In genomic region chr17:44977065-44977464, GRCh38 we compare ENCODE assay signal across 24 cellular contexts. TPM values are rescaled to one million over a fixed set of nuclear protein-coding genes. Genes with fewer than 3 reads are reported as not detected.
DNase-seq lines count a peak whose midpoint lies in the region; ATAC-seq and TF ChIP-seq lines count a peak whose summit lies in the region.
"Had no signal": no experiment of that assay in that cellular context is flagged by ENCODE, and none has a peak within 500 bp of the region (broad histone marks: within the 10 kb centered on the region; RNA-seq: fewer than 3 reads in every experiment).

No MANE protein-coding gene starts in this region.

- H3K4me2 ChIP-seq in Karpas-422 (ENCODE audit: low read depth, low read length, poor library complexity, severe bottlenecking): no peak overlapping the region
- H3K4me2 ChIP-seq: smooth muscle cell had no signal

- H3K27ac ChIP-seq in Karpas-422 (ENCODE audit: low read length) (no peak overlapping the region), sigmoid colon (peak overlapping the region; percentile 72 to 82 (median 78)), A673 (ENCODE audit: low read depth, low read length, poor library complexity, severe bottlenecking) (no peak overlapping the region)
- H3K27ac ChIP-seq: upper lobe of left lung had no signal

- WGBS in sigmoid colon, 2 donors: 54 to 71% methylated on average over 3 of the region's 3 CpGs

- no peak overlapping the region for H3K4me3 ChIP-seq in Karpas-422 (ENCODE audit: low read length)
- no peak overlapping the region for H3K4me3 ChIP-seq in sigmoid colon
- H3K4me3 ChIP-seq in A673 (ENCODE audit: low read depth, low read length, poor library complexity, severe bottlenecking): no peak overlapping the region
- H3K4me3 ChIP-seq: prostate gland, smooth muscle cell, upper lobe of left lung had no signal

- no peaks in the 10 kb centered on the region for H3K79me2 ChIP-seq in Karpas-422 (ENCODE audit: low read length)

- H2AFZ ChIP-seq in Karpas-422 (ENCODE audit: low read length): no peak overlapping the region

- H3K4me1 Mint-ChIP-seq in activated CD8-positive, alpha-beta T cell treated with anti-CD3 and anti-CD28 coated beads, Interleukin-2, amount 10 ng/mL, durations not matched to agents 7 days and 5 days (ENCODE audit: low read depth): peaks cover 3% of the 10 kb centered on the region
- H3K4me1 Mint-ChIP-seq in activated CD8-positive, alpha-beta T cell treated with anti-CD3 and anti-CD28 coated beads for 36 hours (ENCODE audit: low read depth): peaks cover 9% of the 10 kb centered on the region
- peaks cover 7% of the 10 kb centered on the region for H3K4me1 Mint-ChIP-seq in chondrocyte (ENCODE audit: low read depth)
- H3K4me1 Mint-ChIP-seq in natural killer cell treated with Interleukin-12 subunit alpha and Interleukin-12 subunit beta and Interleukin-15 and Interleukin-18, amount 100 ng/mL, for 72 hours (ENCODE audit: low read depth in 2 of 2): peaks cover 3% of the 10 kb centered on the region in 2 donors

- no peaks in the 10 kb centered on the region for H3K9me3 Mint-ChIP-seq in activated CD8-positive, alpha-beta T cell treated with anti-CD3 and anti-CD28 coated beads, Interleukin-2, amount 10 ng/mL, durations not matched to agents 7 days and 5 days (ENCODE audit: insufficient read depth)
- H3K9me3 Mint-ChIP-seq in activated CD8-positive, alpha-beta T cell treated with anti-CD3 and anti-CD28 coated beads for 36 hours: no peaks in the 10 kb centered on the region
- no peaks in the 10 kb centered on the region for H3K9me3 Mint-ChIP-seq in chondrocyte (ENCODE audit: low read depth)
- H3K9me3 Mint-ChIP-seq in natural killer cell treated with Interleukin-12 subunit alpha and Interleukin-12 subunit beta and Interleukin-15 and Interleukin-18, amount 100 ng/mL, for 72 hours: no peaks in the 10 kb centered on the region
- H3K9me3 Mint-ChIP-seq: activated CD4-positive, alpha-beta T cell treated with anti-CD3 and anti-CD28 coated beads, Interleukin-2, amount 10 ng/mL, durations not matched to agents 24 days and 14 days; nephron progenitor cell; stimulated activated naive CD8-positive, alpha-beta T cell treated with anti-CD3 and anti-CD28 coated beads, Interleukin-15, amount 100 ng/mL, for 72 hours had no signal

- POLR2A ChIA-PET in activated CD8-positive, alpha-beta T cell treated with anti-CD3 and anti-CD28 coated beads, Interleukin-2, amount 10 ng/mL, durations not matched to agents 7 days and 5 days (lab: Charles Lee): no interaction called here
- POLR2A ChIA-PET in activated CD8-positive, alpha-beta T cell treated with anti-CD3 and anti-CD28 coated beads for 36 hours (lab: Charles Lee): no interaction called here
- POLR2A ChIA-PET in A673 (lab: Charles Lee; ENCODE audit: low non-redundant PET): no interaction called here

- CTCF ChIA-PET in activated CD8-positive, alpha-beta T cell treated with anti-CD3 and anti-CD28 coated beads, Interleukin-2, amount 10 ng/mL, durations not matched to agents 7 days and 5 days (lab: Charles Lee): interaction anchor here (1.1 to 2.1 kb wide), 2 partner anchors 57 kb away, joined by 3 to 5 read pairs; no protein-coding TSS in a partner anchor
- CTCF ChIA-PET in activated CD8-positive, alpha-beta T cell treated with anti-CD3 and anti-CD28 coated beads for 36 hours (lab: Charles Lee): interaction anchor here (1.2 to 1.8 kb wide), 3 partner anchors 14 to 45 kb away, joined by 3 to 6 read pairs (median 3); no protein-coding TSS in a partner anchor
- CTCF ChIA-PET in A673 (lab: Charles Lee): no interaction called here

- TF ChIP-seq CTCF in activated CD8-positive, alpha-beta T cell treated with anti-CD3 and anti-CD28 coated beads for 36 hours (IDR thresholded peaks at IDR 0.05): no peak
- TF ChIP-seq CTCF in chondrocyte (IDR thresholded peaks at IDR 0.05) (no peak), sigmoid colon (IDR thresholded peaks at IDR 0.05) (no peak), A673 (conservative IDR thresholded peaks at IDR 0.05; ENCODE audit: low read depth, low read length) (no peak)

- no peaks in the 10 kb centered on the region for H3K4me1 ChIP-seq in Karpas-422 (ENCODE audit: low read length)
- H3K4me1 ChIP-seq in sigmoid colon: peaks cover 0 to 62% (median 52%) of the 10 kb centered on the region in 4 donors
- no peaks in the 10 kb centered on the region for H3K4me1 ChIP-seq in A673 (ENCODE audit: insufficient read depth, low read length, poor library complexity, severe bottlenecking)
- H3K4me1 ChIP-seq: prostate gland had no signal

- no peaks in the 10 kb centered on the region for H3K36me3 ChIP-seq in Karpas-422 (ENCODE audit: insufficient read depth, low read length)
- no peaks in the 10 kb centered on the region for H3K36me3 ChIP-seq in sigmoid colon
- H3K36me3 ChIP-seq in A673 (ENCODE audit: insufficient read depth, low read length, poor library complexity, severe bottlenecking): no peaks in the 10 kb centered on the region
- H3K36me3 ChIP-seq: prostate gland, upper lobe of left lung had no signal

- no peak for DNase-seq in activated CD8-positive, alpha-beta T cell treated with anti-CD3 and anti-CD28 coated beads, Interleukin-2, amount 10 ng/mL, durations not matched to agents 7 days and 5 days
- no peak for DNase-seq in activated CD8-positive, alpha-beta T cell treated with anti-CD3 and anti-CD28 coated beads for 36 hours
- DNase-seq in Karpas-422 (peak; percentile 72), chondrocyte (ENCODE audit: low spot score) (no peak), sigmoid colon (no peak), A673 (ENCODE audit: low spot score) (no peak)
- DNase-seq in natural killer cell treated with Interleukin-12 subunit alpha and Interleukin-12 subunit beta and Interleukin-15 and Interleukin-18, amount 100 ng/mL, for 72 hours (ENCODE audit: low spot score): no peak
- DNase-seq: activated CD4-positive, alpha-beta T cell treated with anti-CD3 and anti-CD28 coated beads, Interleukin-2, amount 10 ng/mL, durations not matched to agents 24 days and 14 days; activated CD8-positive, alpha-beta memory T cell treated with anti-CD3 and anti-CD28 coated beads, Interleukin-2, amount 50 U/mL, for 48 hours; activated effector memory CD4-positive, alpha-beta T cell treated with Interleukin-2 at 50 U/mL for 16 hours; Caco-2; foreskin fibroblast; NCI-H1417 treated with DMSO at 0.1 percent for 48 hours; NCI-H2107; nephron progenitor cell; OCI-M1; stimulated activated CD4-positive, alpha-beta T cell treated with anti-CD3 and anti-CD28 coated beads, Interleukin-4, amount 100 ng/mL, for 1 hour; stimulated activated naive CD8-positive, alpha-beta T cell treated with anti-CD3 and anti-CD28 coated beads, Interleukin-15, amount 100 ng/mL, for 72 hours; T-helper 2 cell; upper lobe of left lung had no signal

- H3K27me3 ChIP-seq in Karpas-422 (ENCODE audit: low read length) (no peaks in the 10 kb centered on the region), sigmoid colon (no peaks in the 10 kb centered on the region), A673 (replicated peaks; ENCODE audit: insufficient read depth, low read depth, low read length, poor library complexity) (no peaks in the 10 kb centered on the region)
- H3K27me3 ChIP-seq: upper lobe of left lung had no signal

- no peaks in the 10 kb centered on the region for H4K20me1 ChIP-seq in Karpas-422 (ENCODE audit: insufficient read depth, low read depth, low read length)

- H3K36me3 Mint-ChIP-seq in activated CD8-positive, alpha-beta T cell treated with anti-CD3 and anti-CD28 coated beads, Interleukin-2, amount 10 ng/mL, durations not matched to agents 7 days and 5 days (ENCODE audit: low read depth): no peaks in the 10 kb centered on the region
- H3K36me3 Mint-ChIP-seq in activated CD8-positive, alpha-beta T cell treated with anti-CD3 and anti-CD28 coated beads for 36 hours (ENCODE audit: low read depth): no peaks in the 10 kb centered on the region
- H3K36me3 Mint-ChIP-seq in chondrocyte (ENCODE audit: low read depth): no peaks in the 10 kb centered on the region
- no peaks in the 10 kb centered on the region for H3K36me3 Mint-ChIP-seq in natural killer cell treated with Interleukin-12 subunit alpha and Interleukin-12 subunit beta and Interleukin-15 and Interleukin-18, amount 100 ng/mL, for 72 hours

- intact Hi-C loops in activated CD8-positive, alpha-beta T cell treated with anti-CD3 and anti-CD28 coated beads for 36 hours (cut with micrococcal nuclease): no loop called here
- intact Hi-C loops in sigmoid colon (cut with DNase I) (no loop called here), A673 (cut with micrococcal nuclease; ENCODE audit: unreplicated experiment) (no loop called here)

- H3K27me3 Mint-ChIP-seq in activated CD8-positive, alpha-beta T cell treated with anti-CD3 and anti-CD28 coated beads, Interleukin-2, amount 10 ng/mL, durations not matched to agents 7 days and 5 days (ENCODE audit: low read depth): peaks cover 36% of the 10 kb centered on the region
- peaks cover 11% of the 10 kb centered on the region for H3K27me3 Mint-ChIP-seq in activated CD8-positive, alpha-beta T cell treated with anti-CD3 and anti-CD28 coated beads for 36 hours
- H3K27me3 Mint-ChIP-seq in chondrocyte (ENCODE audit: low read depth): peaks cover 12% of the 10 kb centered on the region
- H3K27me3 Mint-ChIP-seq in natural killer cell treated with Interleukin-12 subunit alpha and Interleukin-12 subunit beta and Interleukin-15 and Interleukin-18, amount 100 ng/mL, for 72 hours: peaks cover 30 to 46% of the 10 kb centered on the region in 2 donors

- ATAC-seq in activated CD8-positive, alpha-beta T cell treated with anti-CD3 and anti-CD28 coated beads, Interleukin-2, amount 10 ng/mL, durations not matched to agents 7 days and 5 days: peak; percentile 47
- ATAC-seq in activated CD8-positive, alpha-beta T cell treated with anti-CD3 and anti-CD28 coated beads for 36 hours: no peak
- no peak for ATAC-seq in natural killer cell treated with Interleukin-12 subunit alpha and Interleukin-12 subunit beta and Interleukin-15 and Interleukin-18, amount 100 ng/mL, for 72 hours
- no peak for ATAC-seq in HG02798 (IDR thresholded peaks at IDR 0.05; ENCODE audit: poor library complexity, unreplicated experiment)

- no peak for TF ChIP-seq EP300 in sigmoid colon (IDR thresholded peaks at IDR 0.05)

- BruUV-seq in A673 (replicated peaks; lab: Mats Ljungman, UMichigan): no TSS peak

- no peaks in the 10 kb centered on the region for H3K9me2 ChIP-seq in Karpas-422 (replicated peaks; ENCODE audit: insufficient read depth, low read length)

- TF ChIP-seq POLR2A in sigmoid colon (IDR thresholded peaks at IDR 0.05): no peak

- no peak overlapping the region for H3K9ac ChIP-seq in Karpas-422 (ENCODE audit: low read length)

- H3K27ac Mint-ChIP-seq in activated CD8-positive, alpha-beta T cell treated with anti-CD3 and anti-CD28 coated beads, Interleukin-2, amount 10 ng/mL, durations not matched to agents 7 days and 5 days: peak overlapping the region; percentile 20
- no peak overlapping the region for H3K27ac Mint-ChIP-seq in activated CD8-positive, alpha-beta T cell treated with anti-CD3 and anti-CD28 coated beads for 36 hours
- H3K27ac Mint-ChIP-seq in chondrocyte (ENCODE audit: unreplicated experiment): peak overlapping the region; percentile 22
- H3K27ac Mint-ChIP-seq in natural killer cell treated with Interleukin-12 subunit alpha and Interleukin-12 subunit beta and Interleukin-15 and Interleukin-18, amount 100 ng/mL, for 72 hours: no peak overlapping the region
- H3K27ac Mint-ChIP-seq: activated CD4-positive, alpha-beta T cell treated with anti-CD3 and anti-CD28 coated beads, Interleukin-2, amount 10 ng/mL, durations not matched to agents 24 days and 14 days; nephron progenitor cell; stimulated activated naive CD8-positive, alpha-beta T cell treated with anti-CD3 and anti-CD28 coated beads, Interleukin-15, amount 100 ng/mL, for 72 hours had no signal

- H3K4me3 Mint-ChIP-seq in activated CD8-positive, alpha-beta T cell treated with anti-CD3 and anti-CD28 coated beads, Interleukin-2, amount 10 ng/mL, durations not matched to agents 7 days and 5 days: no peak overlapping the region
- no peak overlapping the region for H3K4me3 Mint-ChIP-seq in activated CD8-positive, alpha-beta T cell treated with anti-CD3 and anti-CD28 coated beads for 36 hours
- H3K4me3 Mint-ChIP-seq in chondrocyte (ENCODE audit: unreplicated experiment): no peak overlapping the region
- H3K4me3 Mint-ChIP-seq in natural killer cell treated with Interleukin-12 subunit alpha and Interleukin-12 subunit beta and Interleukin-15 and Interleukin-18, amount 100 ng/mL, for 72 hours: no peak overlapping the region
- H3K4me3 Mint-ChIP-seq: activated CD4-positive, alpha-beta T cell treated with anti-CD3 and anti-CD28 coated beads, Interleukin-2, amount 10 ng/mL, durations not matched to agents 24 days and 14 days; stimulated activated naive CD8-positive, alpha-beta T cell treated with anti-CD3 and anti-CD28 coated beads, Interleukin-15, amount 100 ng/mL, for 72 hours had no signal

- no peaks in the 10 kb centered on the region for H3K9me3 ChIP-seq in Karpas-422 (ENCODE audit: low read length)
- H3K9me3 ChIP-seq in sigmoid colon: no peaks in the 10 kb centered on the region
- H3K9me3 ChIP-seq in A673 (ENCODE audit: low read depth, low read length, poor library complexity, severe bottlenecking): no peaks in the 10 kb centered on the region
- H3K9me3 ChIP-seq: Caco-2, prostate gland, upper lobe of left lung had no signal

RNA-seq across cellular contexts. Expression of gene C1QL1, which starts 9.0 kb away (rescaled TPM):
- total RNA-seq in activated CD8-positive, alpha-beta T cell treated with anti-CD3 and anti-CD28 coated beads, Interleukin-2, amount 10 ng/mL, durations not matched to agents 7 days and 5 days: under 1 TPM; 0.34 to 0.68 TPM
- not detected for total RNA-seq in activated CD8-positive, alpha-beta T cell treated with anti-CD3 and anti-CD28 coated beads for 36 hours
- not detected in 2 replicates for total RNA-seq in Karpas-422 (2014; rRNA removed; shearing (Covaris generic); ENCODE audit: low replicate concordance)
- total RNA-seq in chondrocyte (1.6 to 2.8 TPM (median 2.0 TPM) in 3 replicates), sigmoid colon (1 to 10 TPM in 2 of 4 donors, under 1 TPM in 2; 0.41 to 4.3 (median 1.3) TPM), A673 (2021) (8.6 and 10.8 TPM in 2 replicates)
- polyA plus RNA-seq in sigmoid colon: 1 to 10 TPM in 2 of 3 donors, not detected in 1; 1.4 to 2.0 TPM
- not detected for total RNA-seq in natural killer cell treated with Interleukin-12 subunit alpha and Interleukin-12 subunit beta and Interleukin-15 and Interleukin-18, amount 100 ng/mL, for 72 hours
- total RNA-seq: bronchial epithelial cell, smooth muscle cell had no signal

RNA-seq across cellular contexts. Expression of gene KIF18B, which starts 29.5 kb away (rescaled TPM):
- total RNA-seq in activated CD8-positive, alpha-beta T cell treated with anti-CD3 and anti-CD28 coated beads, Interleukin-2, amount 10 ng/mL, durations not matched to agents 7 days and 5 days: 100 to 1,000 TPM; 104 to 113 TPM
- 10 to 100 TPM; 38.1 to 40.3 TPM for total RNA-seq in activated CD8-positive, alpha-beta T cell treated with anti-CD3 and anti-CD28 coated beads for 36 hours
- total RNA-seq in Karpas-422 (2014; rRNA removed; shearing (Covaris generic); ENCODE audit: low replicate concordance): 8.5 and 11.8 TPM in 2 replicates
- total RNA-seq in chondrocyte: 3.9 to 7.7 TPM (median 5.2 TPM) in 3 replicates
- 1 to 10 TPM in 1 of 4 donors, under 1 TPM in 3; under 0.01 to 1.4 (median 0.30) TPM for total RNA-seq in sigmoid colon
- 10 to 100 TPM in 1 of 3 donors, 1 to 10 TPM in 1, under 1 TPM in 1; 0.60 to 10.5 (median 1.4) TPM for polyA plus RNA-seq in sigmoid colon
- total RNA-seq in natural killer cell treated with Interleukin-12 subunit alpha and Interleukin-12 subunit beta and Interleukin-15 and Interleukin-18, amount 100 ng/mL, for 72 hours: 100 to 1,000 TPM in 1 of 2 donors, 10 to 100 TPM in 1; 26.5 to 100 TPM
- 49.4 and 54.3 TPM in 2 replicates for total RNA-seq in A673 (2021)
- total RNA-seq: bronchial epithelial cell had no signal

Comparison
In these comparisons a context has a peak if more than half of its experiments do, and no peak if none do; other contexts are left out.
1. H3K27ac Mint-ChIP-seq: peak in activated CD8-positive, alpha-beta T cell treated with anti-CD3 and anti-CD28 coated beads, Interleukin-2, amount 10 ng/mL, durations not matched to agents 7 days and 5 days (single experiment) and chondrocyte (single experiment); none in activated CD8-positive, alpha-beta T cell treated with anti-CD3 and anti-CD28 coated beads for 36 hours (single experiment) and natural killer cell treated with Interleukin-12 subunit alpha and Interleukin-12 subunit beta and Interleukin-15 and Interleukin-18, amount 100 ng/mL, for 72 hours (0 of 2).
2. H3K27ac ChIP-seq: peak in sigmoid colon (4 of 4); none in Karpas-422 (single experiment) and A673 (single experiment).